In the genomic region with DNA sequence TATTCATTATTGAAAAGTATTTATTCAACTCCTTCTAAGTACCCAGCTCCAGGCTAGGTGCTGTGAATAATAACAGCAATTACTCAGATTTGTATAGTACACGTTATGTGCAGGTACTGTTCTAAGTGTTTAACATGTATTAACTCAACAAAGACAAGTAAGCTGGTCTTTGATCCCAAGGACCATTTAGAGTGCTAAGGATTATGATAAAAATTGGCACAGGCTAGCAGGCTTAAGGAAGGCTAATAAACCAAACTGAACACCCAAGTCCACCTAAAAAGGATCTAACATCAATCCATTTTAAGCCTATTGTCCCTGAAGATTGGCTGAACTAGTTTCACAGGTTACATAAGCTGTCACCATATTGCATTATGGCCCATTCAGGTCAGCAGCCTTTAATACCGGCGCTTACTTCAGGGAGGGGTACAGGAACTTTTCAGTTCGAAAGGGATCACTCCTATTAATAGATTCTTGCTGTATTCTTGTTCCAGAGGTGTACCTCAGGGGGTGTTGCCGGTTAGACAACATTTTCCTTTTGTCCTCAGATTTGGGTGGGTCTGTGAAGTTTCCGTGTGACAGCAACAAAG, we compare ENCODE assay signal across 18 cellular contexts.
"Had no signal": no experiment of that assay in that cellular context is flagged by ENCODE, and none has a peak within 500 bp of the region (broad histone marks: within the 10 kb centered on the region; RNA-seq: fewer than 3 reads in every experiment).

No MANE protein-coding gene starts in this region.

- DNase-seq: erythroblast; foreskin melanocyte; head of caudate nucleus; kidney; left cardiac atrium; left ventricle myocardium inferior; lower lobe of right lung; mesenchymal stem cell; midbrain; nucleus accumbens; ovary; right cardiac atrium; stimulated activated CD4-positive, alpha-beta T cell treated with anti-CD3 and anti-CD28 coated beads, Interleukin-2, amount 100 ng/mL, for 48 hours; stimulated activated naive CD4-positive, alpha-beta T cell treated with Interleukin-2 at 50 U/mL for 16 hours; trophoblast cell had no signal

- H3K27me3 Mint-ChIP-seq: natural killer cell treated with Interleukin-12 subunit alpha and Interleukin-12 subunit beta and Interleukin-15 and Interleukin-18, amount 100 ng/mL, for 72 hours; progenitor cell of endocrine pancreas had no signal

- H3K9me3 Mint-ChIP-seq: neural progenitor cell had no signal

- H3K36me3 Mint-ChIP-seq: neural progenitor cell had no signal

- H3K4me3 Mint-ChIP-seq: natural killer cell treated with Interleukin-12 subunit alpha and Interleukin-12 subunit beta and Interleukin-15 and Interleukin-18, amount 100 ng/mL, for 72 hours; neural progenitor cell had no signal

- H3K27ac Mint-ChIP-seq: natural killer cell treated with Interleukin-12 subunit alpha and Interleukin-12 subunit beta and Interleukin-15 and Interleukin-18, amount 100 ng/mL, for 72 hours; neural progenitor cell; progenitor cell of endocrine pancreas had no signal
